8 cellular contexts compared by ENCODE assay signal in genomic region chr5:139517683-139518564, GRCh38. TPM values are rescaled to one million over a fixed set of nuclear protein-coding genes. Genes with fewer than 3 reads are reported as not detected.
DNase-seq lines count a peak whose midpoint lies in the region; ATAC-seq and TF ChIP-seq lines count a peak whose summit lies in the region.

No MANE protein-coding gene starts in this region.

- H3K9ac ChIP-seq in SK-N-MC (ENCODE audit: insufficient read length) (no peak overlapping the region), parathyroid adenoma (no peak overlapping the region)

- WGBS in tibial nerve, 2 donors: 6 to 7% methylated on average over 39 to 53 of the region's 56 CpGs

- DNase-seq in GM03348 (ENCODE audit: low spot score) (peak; percentile 97), H4 (ENCODE audit: low spot score) (peak; percentile 66), LoVo (ENCODE audit: low spot score) (peak; percentile 94), SK-N-MC (ENCODE audit: low read depth, low spot score) (no peak), Right ventricle myocardium superior (peak; percentile 97), tibial nerve (ENCODE audit: low spot score in 2 of 2) (peak; percentile 91 to 95)
- DNase-seq in activated naive CD4-positive, alpha-beta T cell treated with anti-CD3 and anti-CD28 coated beads, Interleukin-2, amount 50 U/mL, for 72 hours (ENCODE audit: low spot score in 2 of 2): peak; percentile 94 to 97

- H3K36me3 ChIP-seq in SK-N-MC (ENCODE audit: insufficient read depth, low read length): no peaks in the 10 kb centered on the region
- no peaks in the 10 kb centered on the region for H3K36me3 ChIP-seq in parathyroid adenoma (ENCODE audit: control insufficient read depth, insufficient read depth, low read length)
- H3K36me3 ChIP-seq in tibial nerve: no peaks in the 10 kb centered on the region

- no peaks in the 10 kb centered on the region for H3K36me3 Mint-ChIP-seq in activated naive CD4-positive, alpha-beta T cell treated with anti-CD3 and anti-CD28 coated beads, Interleukin-2, amount 50 U/mL, for 72 hours

- H3K4me3 ChIP-seq in SK-N-MC (peak overlapping the region; percentile 55), parathyroid adenoma (ENCODE audit: low read depth, low read length) (peak overlapping the region; percentile 61), tibial nerve (peak overlapping the region; percentile 42 to 69 (median 46))

- no peak overlapping the region for H3K27ac ChIP-seq in SK-N-MC
- H3K27ac ChIP-seq in parathyroid adenoma: peak overlapping the region; percentile 75
- H3K27ac ChIP-seq in tibial nerve: peak overlapping the region; percentile 78 to 96 (median 86)

- TF ChIP-seq CTCF in parathyroid adenoma (IDR thresholded peaks at IDR 0.05) (peak; percentile 99), tibial nerve (IDR thresholded peaks at IDR 0.05) (peak; percentile 97 to 99 (median 99))

- intact Hi-C loops in Right ventricle myocardium superior (cut with DNase I): no loop called here

- ATAC-seq in activated naive CD4-positive, alpha-beta T cell treated with anti-CD3 and anti-CD28 coated beads, Interleukin-2, amount 50 U/mL, for 72 hours: peak; percentile 88 to 92
- ATAC-seq in Right ventricle myocardium superior (ENCODE audit: poor library complexity): peak; percentile 95

- H3K9me3 ChIP-seq in SK-N-MC (ENCODE audit: low read depth, low read length) (no peaks in the 10 kb centered on the region), parathyroid adenoma (ENCODE audit: control insufficient read depth, low read length) (no peaks in the 10 kb centered on the region), tibial nerve (no peaks in the 10 kb centered on the region)

- TF ChIP-seq EP300 in tibial nerve (IDR thresholded peaks at IDR 0.05): peak; percentile 78 to 94

- H2AFZ ChIP-seq in parathyroid adenoma: peak overlapping the region; percentile 96

- H3K4me1 ChIP-seq in parathyroid adenoma (peaks cover 5% of the 10 kb centered on the region), tibial nerve (peaks cover 0 to 20% (median 0%) of the 10 kb centered on the region in 4 donors)

- peak overlapping the region; percentile 97 for H3K4me2 ChIP-seq in parathyroid adenoma (ENCODE audit: low read length)

- peak; percentile 34 to 63 for TF ChIP-seq POLR2A in tibial nerve (IDR thresholded peaks at IDR 0.05)

- no peaks in the 10 kb centered on the region for H3K79me2 ChIP-seq in parathyroid adenoma

- H3K27me3 ChIP-seq in parathyroid adenoma (ENCODE audit: control insufficient read depth, insufficient read depth, low read length): no peaks in the 10 kb centered on the region
- no peaks in the 10 kb centered on the region for H3K27me3 ChIP-seq in tibial nerve

- H3K9me3 Mint-ChIP-seq in activated naive CD4-positive, alpha-beta T cell treated with anti-CD3 and anti-CD28 coated beads, Interleukin-2, amount 50 U/mL, for 72 hours: no peaks in the 10 kb centered on the region

- H3K27ac Mint-ChIP-seq in activated naive CD4-positive, alpha-beta T cell treated with anti-CD3 and anti-CD28 coated beads, Interleukin-2, amount 50 U/mL, for 72 hours: peak overlapping the region; percentile 90 to 94

RNA-seq across cellular contexts. Expression of gene STING1, which starts 35.4 kb away (rescaled TPM):
- 14.2 and 15.6 TPM in 2 replicates for total RNA-seq in H4 (2014; rRNA removed; shearing (Covaris generic))
- total RNA-seq in activated naive CD4-positive, alpha-beta T cell treated with anti-CD3 and anti-CD28 coated beads, Interleukin-2, amount 50 U/mL, for 72 hours: 100 to 1,000 TPM; 128 to 254 TPM
- total RNA-seq in Right ventricle myocardium superior: 39.0 TPM
- 100 to 1,000 TPM in 1 of 4 donors, 10 to 100 TPM in 3; 48.1 to 102 (median 73.1) TPM for total RNA-seq in tibial nerve

RNA-seq across cellular contexts. Expression of gene UBE2D2, which starts 43.2 kb away (rescaled TPM):
- total RNA-seq in H4 (2014; rRNA removed; shearing (Covaris generic)): 64.7 and 79.3 TPM in 2 replicates
- total RNA-seq in activated naive CD4-positive, alpha-beta T cell treated with anti-CD3 and anti-CD28 coated beads, Interleukin-2, amount 50 U/mL, for 72 hours: 100 to 1,000 TPM; 232 to 249 TPM
- total RNA-seq in Right ventricle myocardium superior (114 TPM), tibial nerve (100 to 1,000 TPM in 2 of 4 donors, 10 to 100 TPM in 2; 85.9 to 118 (median 99.7) TPM)

RNA-seq across cellular contexts. Expression of gene SMIM33, which starts 47.1 kb away (rescaled TPM):
- not detected in 2 replicates for total RNA-seq in H4 (2014; rRNA removed; shearing (Covaris generic))
- under 1 TPM; 0.11 to 0.53 TPM for total RNA-seq in activated naive CD4-positive, alpha-beta T cell treated with anti-CD3 and anti-CD28 coated beads, Interleukin-2, amount 50 U/mL, for 72 hours
- total RNA-seq in Right ventricle myocardium superior (not detected), tibial nerve (not detected)

RNA-seq across cellular contexts. Expression of gene ECSCR, which starts 55.4 kb away (rescaled TPM):
- total RNA-seq in H4 (2014; rRNA removed; shearing (Covaris generic)): 0.10 TPM in 1 of 2 replicates, not detected in the other
- 1 to 10 TPM in 1 of 2 donors, not detected in 1; 1.9 TPM for total RNA-seq in activated naive CD4-positive, alpha-beta T cell treated with anti-CD3 and anti-CD28 coated beads, Interleukin-2, amount 50 U/mL, for 72 hours
- total RNA-seq in Right ventricle myocardium superior: 18.0 TPM
- total RNA-seq in tibial nerve: 10 to 100 TPM; 12.8 to 41.0 (median 25.9) TPM
